In the genomic region with DNA sequence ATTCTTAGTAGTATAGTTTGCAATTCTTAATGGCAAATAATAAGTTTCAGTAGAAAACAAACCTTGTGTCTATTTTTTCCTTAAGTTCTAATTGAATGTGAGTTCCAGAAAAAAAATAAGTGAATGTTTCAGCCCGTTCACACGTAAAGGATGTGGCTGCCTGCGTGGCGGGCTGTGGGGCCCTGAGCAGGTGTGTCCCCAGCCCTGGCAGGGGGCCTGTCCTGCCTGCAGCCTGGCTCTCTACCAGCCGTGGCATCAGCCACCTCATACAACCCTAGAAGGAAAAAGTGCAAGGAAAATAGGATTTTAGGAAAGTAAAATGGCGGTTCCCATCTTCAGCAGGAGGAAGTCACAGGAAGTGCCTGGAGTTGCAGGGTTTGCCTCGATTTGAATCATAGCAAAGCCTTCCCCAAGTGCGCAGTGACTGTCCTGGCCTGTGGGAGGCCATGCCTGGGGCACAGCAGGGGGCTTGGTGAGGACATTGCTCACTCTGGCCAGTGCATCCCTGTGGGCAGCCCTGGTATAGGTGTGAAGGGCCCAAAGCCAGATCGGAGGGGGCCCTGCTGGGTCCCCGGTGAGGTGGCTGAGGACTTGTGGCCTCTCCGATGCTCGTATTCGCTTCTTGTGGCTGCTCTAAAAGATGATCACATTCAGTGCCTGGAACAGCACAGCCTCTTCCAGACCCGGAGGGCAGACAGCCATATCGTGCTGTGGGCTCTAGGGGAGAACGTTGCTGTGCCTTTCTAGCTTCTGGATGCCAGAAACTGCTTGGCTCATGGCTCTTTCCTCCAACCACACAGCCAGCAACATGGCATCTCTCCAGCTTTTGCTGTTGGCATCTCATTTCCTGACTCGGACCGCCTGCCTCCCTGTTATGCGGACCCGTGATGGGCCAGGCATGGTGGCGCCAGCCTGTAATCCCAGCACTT, we compare ENCODE assay signal across 11 cellular contexts. TPM values are rescaled to one million over a fixed set of nuclear protein-coding genes. Genes with fewer than 3 reads are reported as not detected.
DNase-seq lines count a peak whose midpoint lies in the region; ATAC-seq, FAIRE-seq and TF ChIP-seq lines count a peak whose summit lies in the region.
"Had no signal": no experiment of that assay in that cellular context is flagged by ENCODE, and none has a peak within 500 bp of the region (broad histone marks: within the 10 kb centered on the region; RNA-seq: fewer than 3 reads in every experiment).

No MANE protein-coding gene starts in this region.

- no peak overlapping the region for H3K4me3 ChIP-seq in heart right ventricle
- H3K4me3 ChIP-seq: SJSA1 had no signal

- ATAC-seq in SK-N-SH treated with all-trans-retinoic acid at 6 μM for 48 hours (peak; percentile 31; the same call in 2 of the 3 replicates), heart right ventricle (peak in 6 of 8 donors; percentile 36 to 79 (median 53)), GM19328 (IDR thresholded peaks at IDR 0.05; ENCODE audit: unreplicated experiment) (no peak), HG03520 (IDR thresholded peaks at IDR 0.05; ENCODE audit: unreplicated experiment) (no peak)

- peaks cover 0 to 85% (median 36%) of the 10 kb centered on the region in 9 donors for H3K36me3 ChIP-seq in heart right ventricle

- H3K27me3 ChIP-seq in heart right ventricle, result no peaks in the 10 kb centered on the region
- H3K27me3 ChIP-seq: SJSA1 had no signal

- FAIRE-seq in GM12891 (lab: Jason Lieb, UNC), result no peak

- H3K27ac ChIP-seq in heart right ventricle, result peak overlapping the region in 3 of 10 donors; percentile 0 to 41 (median 7)
- H3K27ac ChIP-seq: SJSA1 had no signal

- H3K4me1 ChIP-seq in heart right ventricle, result peaks cover 0 to 12% (median 0%) of the 10 kb centered on the region in 9 donors
- H3K4me1 ChIP-seq: SJSA1 had no signal

- TF ChIP-seq POLR2A in GM12891 (IDR thresholded peaks at IDR 0.05; ENCODE audit: low read depth, low read length), result no peak

- DNase-seq in 8988T (peak; percentile 81), ELR (ENCODE audit: low read depth) (peak; percentile 63), heart right ventricle (peak in 1 of 2 donors; percentile 31), GM19240 (ENCODE audit: insufficient read length, low spot score) (no peak), GM12891 (ENCODE audit: insufficient read length, low spot score) (no peak)
- DNase-seq: NCI-H2107, retina had no signal

- intact Hi-C loops in heart right ventricle (cut with DNase I), result no loop called here

- no peaks in the 10 kb centered on the region for H3K9me3 ChIP-seq in heart right ventricle
- H3K9me3 ChIP-seq: SJSA1 had no signal

- no peak for TF ChIP-seq CTCF in heart right ventricle (IDR thresholded peaks at IDR 0.05)

- 69 to 71% methylated on average over 21 of the region's 21 CpGs for WGBS in heart right ventricle, 2 donors

TF ChIP-seq in SK-N-SH treated with all-trans-retinoic acid at 6 μM for 48 hours, 23 proteins besides CTCF, POLR2A, EP300 and RAD21 (continues in another document):
- no peak for TF ChIP-seq ESRRG (CRISPR knock-in tag; IDR thresholded peaks at IDR 0.05)
- TF ChIP-seq CSDC2 (CRISPR knock-in tag; IDR thresholded peaks at IDR 0.05), result no peak
- TF ChIP-seq, protein P1, sequence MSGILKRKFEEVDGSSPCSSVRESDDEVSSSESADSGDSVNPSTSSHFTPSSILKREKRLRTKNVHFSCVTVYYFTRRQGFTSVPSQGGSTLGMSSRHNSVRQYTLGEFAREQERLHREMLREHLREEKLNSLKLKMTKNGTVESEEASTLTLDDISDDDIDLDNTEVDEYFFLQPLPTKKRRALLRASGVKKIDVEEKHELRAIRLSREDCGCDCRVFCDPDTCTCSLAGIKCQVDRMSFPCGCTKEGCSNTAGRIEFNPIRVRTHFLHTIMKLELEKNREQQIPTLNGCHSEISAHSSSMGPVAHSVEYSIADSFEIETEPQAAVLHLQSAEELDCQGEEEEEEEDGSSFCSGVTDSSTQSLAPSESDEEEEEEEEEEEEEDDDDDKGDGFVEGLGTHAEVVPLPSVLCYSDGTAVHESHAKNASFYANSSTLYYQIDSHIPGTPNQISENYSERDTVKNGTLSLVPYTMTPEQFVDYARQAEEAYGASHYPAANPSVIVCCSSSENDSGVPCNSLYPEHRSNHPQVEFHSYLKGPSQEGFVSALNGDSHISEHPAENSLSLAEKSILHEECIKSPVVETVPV (CRISPR knock-in tag; IDR thresholded peaks at IDR 0.05), result no peak
- no peak for TF ChIP-seq ZNF8 (CRISPR knock-in tag; IDR thresholded peaks at IDR 0.05)
- no peak for TF ChIP-seq ZNF565 (CRISPR knock-in tag; conservative IDR thresholded peaks at IDR 0.05; ENCODE audit: low read depth)
- TF ChIP-seq, protein P2, sequence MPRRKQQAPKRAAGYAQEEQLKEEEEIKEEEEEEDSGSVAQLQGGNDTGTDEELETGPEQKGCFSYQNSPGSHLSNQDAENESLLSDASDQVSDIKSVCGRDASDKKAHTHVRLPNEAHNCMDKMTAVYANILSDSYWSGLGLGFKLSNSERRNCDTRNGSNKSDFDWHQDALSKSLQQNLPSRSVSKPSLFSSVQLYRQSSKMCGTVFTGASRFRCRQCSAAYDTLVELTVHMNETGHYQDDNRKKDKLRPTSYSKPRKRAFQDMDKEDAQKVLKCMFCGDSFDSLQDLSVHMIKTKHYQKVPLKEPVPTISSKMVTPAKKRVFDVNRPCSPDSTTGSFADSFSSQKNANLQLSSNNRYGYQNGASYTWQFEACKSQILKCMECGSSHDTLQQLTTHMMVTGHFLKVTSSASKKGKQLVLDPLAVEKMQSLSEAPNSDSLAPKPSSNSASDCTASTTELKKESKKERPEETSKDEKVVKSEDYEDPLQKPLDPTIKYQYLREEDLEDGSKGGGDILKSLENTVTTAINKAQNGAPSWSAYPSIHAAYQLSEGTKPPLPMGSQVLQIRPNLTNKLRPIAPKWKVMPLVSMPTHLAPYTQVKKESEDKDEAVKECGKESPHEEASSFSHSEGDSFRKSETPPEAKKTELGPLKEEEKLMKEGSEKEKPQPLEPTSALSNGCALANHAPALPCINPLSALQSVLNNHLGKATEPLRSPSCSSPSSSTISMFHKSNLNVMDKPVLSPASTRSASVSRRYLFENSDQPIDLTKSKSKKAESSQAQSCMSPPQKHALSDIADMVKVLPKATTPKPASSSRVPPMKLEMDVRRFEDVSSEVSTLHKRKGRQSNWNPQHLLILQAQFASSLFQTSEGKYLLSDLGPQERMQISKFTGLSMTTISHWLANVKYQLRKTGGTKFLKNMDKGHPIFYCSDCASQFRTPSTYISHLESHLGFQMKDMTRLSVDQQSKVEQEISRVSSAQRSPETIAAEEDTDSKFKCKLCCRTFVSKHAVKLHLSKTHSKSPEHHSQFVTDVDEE (CRISPR knock-in tag; IDR thresholded peaks at IDR 0.05), result no peak

TF ChIP-seq in GM12891, 5 proteins besides CTCF, POLR2A, EP300 and RAD21:
- no peak for TF ChIP-seq TAF1 (IDR thresholded peaks at IDR 0.05; ENCODE audit: low read depth, low read length)
- TF ChIP-seq SPI1 (IDR thresholded peaks at IDR 0.05; ENCODE audit: low read depth, low read length), result no peak
- TF ChIP-seq POLR2AphosphoS5 (IDR thresholded peaks at IDR 0.05; ENCODE audit: low read depth, low read length), result no peak
- TF ChIP-seq PAX5 (IDR thresholded peaks at IDR 0.05; ENCODE audit: insufficient read depth, low read length, severe bottlenecking), result no peak
- no peak for TF ChIP-seq POU2F2 (IDR thresholded peaks at IDR 0.05; ENCODE audit: low read depth, low read length)
TF ChIP-seq in GM12891: peak in this region for 0.

RNA-seq across cellular contexts. Expression of a gene that starts 12.6 kb away (rescaled TPM):
- total RNA-seq in heart right ventricle, result 10 to 100 TPM in 3 of 10 donors, 1 to 10 TPM in 7; 6.4 to 12.4 (median 9.3) TPM
- 10 to 100 TPM in 1 of 2 donors, 1 to 10 TPM in 1; 9.2 to 18.5 TPM for polyA plus RNA-seq in heart right ventricle
- 40.4 TPM for polyA plus RNA-seq in GM12891 (2012; ENCODE audit: low read depth, missing spikeins)

RNA-seq across cellular contexts. Expression of a gene that starts 27.8 kb away (rescaled TPM):
- 10 to 100 TPM; 10.4 to 24.6 (median 17.4) TPM for total RNA-seq in heart right ventricle
- 10 to 100 TPM; 19.0 to 49.9 TPM for polyA plus RNA-seq in heart right ventricle
- polyA plus RNA-seq in GM12891 (2012; ENCODE audit: low read depth, missing spikeins), result 23.9 TPM

RNA-seq across cellular contexts. Expression of a gene that starts 36.6 kb away (rescaled TPM):
- total RNA-seq in heart right ventricle, result 10 to 100 TPM; 34.7 to 52.1 (median 41.2) TPM
- polyA plus RNA-seq in heart right ventricle, result 10 to 100 TPM; 51.1 to 55.7 TPM
- 44.9 TPM for polyA plus RNA-seq in GM12891 (2012; ENCODE audit: low read depth, missing spikeins)

RNA-seq across cellular contexts. Expression of a gene that starts 37.1 kb away (rescaled TPM):
- 100 to 1,000 TPM in 1 of 10 donors, 10 to 100 TPM in 9; 68.7 to 101 (median 75.4) TPM for total RNA-seq in heart right ventricle
- 10 to 100 TPM; 80.7 to 92.5 TPM for polyA plus RNA-seq in heart right ventricle
- polyA plus RNA-seq in GM12891 (2012; ENCODE audit: low read depth, missing spikeins), result 38.5 TPM

Comparison
In these comparisons a context has a peak if more than half of its experiments do, and no peak if none do; other contexts are left out.
1. DNase-seq: peak in 8988T (single experiment) and ELR (single experiment); none in GM19240 (single experiment) and GM12891 (single experiment).
2. ATAC-seq: peak in SK-N-SH treated with all-trans-retinoic acid at 6 μM for 48 hours (single experiment) and heart right ventricle (6 of 8); none in GM19328 (single experiment) and HG03520 (single experiment).